26 cellular contexts compared by ENCODE assay signal in genomic region chr20:42442728-42443127, GRCh38.
DNase-seq lines count a peak whose midpoint lies in the region; ATAC-seq and TF ChIP-seq lines count a peak whose summit lies in the region.
"Had no signal": no experiment of that assay in that cellular context is flagged by ENCODE, and none has a peak within 500 bp of the region (broad histone marks: within the 10 kb centered on the region; RNA-seq: fewer than 3 reads in every experiment).

No MANE protein-coding gene starts in this region.

- ATAC-seq in Right ventricle myocardium superior (ENCODE audit: poor library complexity), result peak; percentile 77
- peak; percentile 81 for ATAC-seq in right cardiac atrium
- ATAC-seq: HepG2, K562, Panc1 had no signal

- peak; percentile 24 to 59 for DNase-seq in SJCRH30
- no peak for DNase-seq in Right ventricle myocardium superior
- DNase-seq in right cardiac atrium, result peak; percentile 31 to 57 (median 38)
- DNase-seq in vagina (ENCODE audit: extremely low spot score in 2 of 2), result no peak
- no peak for DNase-seq in NCI-H1092 (lab: John Stamatoyannopoulos, UW)
- DNase-seq in NOMO-1 treated with dmso at 0.1 percent for 144 hours (lab: John Stamatoyannopoulos, UW; ENCODE audit: unreplicated experiment), result no peak
- DNase-seq in esophagus muscularis mucosa (ENCODE audit: extremely low spot score), result no peak
- DNase-seq: BE2C; Caco-2; CD4-positive, alpha-beta T cell; DMS 273 treated with DMSO at 0.1 percent for 48 hours; DMS79 treated with DMSO at 0.1 percent for 48 hours; H7; HFFc6; MM.1S; NCI-H1092 treated with DMSO at 0.1 percent for 48 hours; NCI-H1436 treated with DMSO at 0.1 percent for 48 hours; NCI-H2029; NCI-H2227 treated with DMSO at 0.1 percent for 48 hours; NCI-H510A; NCI-H774; NK-92 treated with Interleukin-12 subunit alpha and Interleukin-12 subunit beta, amount 100 ng/mL, for 24 hours had no signal

- no peak overlapping the region for H3K4me3 ChIP-seq in SJCRH30
- H3K4me3 ChIP-seq in right cardiac atrium (ENCODE audit: low read length), result no peak overlapping the region
- H3K4me3 ChIP-seq in vagina, result no peak overlapping the region
- H3K4me3 ChIP-seq in esophagus muscularis mucosa, result no peak overlapping the region
- H3K4me3 ChIP-seq: K562 had no signal

- TF ChIP-seq POLR2A in vagina (IDR thresholded peaks at IDR 0.05), result no peak
- TF ChIP-seq POLR2A in esophagus muscularis mucosa (IDR thresholded peaks at IDR 0.05; ENCODE audit: low read depth), result no peak

- TF ChIP-seq CTCF in vagina (IDR thresholded peaks at IDR 0.05) (no peak), esophagus muscularis mucosa (IDR thresholded peaks at IDR 0.05) (no peak)

- H3K27me3 ChIP-seq in SJCRH30, result no peaks in the 10 kb centered on the region; the same call in 1 of the 2 replicates
- no peaks in the 10 kb centered on the region for H3K27me3 ChIP-seq in right cardiac atrium (ENCODE audit: control insufficient read depth, insufficient read depth)
- H3K27me3 ChIP-seq in vagina, result no peaks in the 10 kb centered on the region
- H3K27me3 ChIP-seq in esophagus muscularis mucosa, result no peaks in the 10 kb centered on the region
- H3K27me3 ChIP-seq: BE2C had no signal

- H3K4me1 ChIP-seq in SJCRH30, result peaks cover 14% of the 10 kb centered on the region
- H3K4me1 ChIP-seq in right cardiac atrium (ENCODE audit: control insufficient read depth, insufficient read depth, low read length), result no peaks in the 10 kb centered on the region
- peaks cover 14% of the 10 kb centered on the region for H3K4me1 ChIP-seq in vagina
- no peaks in the 10 kb centered on the region for H3K4me1 ChIP-seq in esophagus muscularis mucosa
- H3K4me1 ChIP-seq: BE2C, Caco-2 had no signal

- H3K9me3 ChIP-seq in SJCRH30 (replicated peaks) (no peaks in the 10 kb centered on the region; the same call in 1 of the 2 replicates), right cardiac atrium (ENCODE audit: control insufficient read depth, low read length) (no peaks in the 10 kb centered on the region), vagina (no peaks in the 10 kb centered on the region), esophagus muscularis mucosa (no peaks in the 10 kb centered on the region)
- H3K9me3 ChIP-seq: BE2C, Caco-2 had no signal

- peak overlapping the region; percentile 26 for H3K27ac ChIP-seq in SJCRH30
- H3K27ac ChIP-seq in right cardiac atrium (ENCODE audit: low read length), result no peak overlapping the region
- H3K27ac ChIP-seq in vagina, result peak overlapping the region; percentile 27
- no peak overlapping the region for H3K27ac ChIP-seq in esophagus muscularis mucosa (replicated peaks in 1 of 4)
- H3K27ac ChIP-seq: HL-60 had no signal

- H3K36me3 ChIP-seq in SJCRH30 (no peaks in the 10 kb centered on the region), vagina (no peaks in the 10 kb centered on the region), esophagus muscularis mucosa (no peaks in the 10 kb centered on the region)
- H3K36me3 ChIP-seq: BE2C had no signal

- WGBS in right cardiac atrium, result 61% methylated on average over 5 of the region's 5 CpGs
- 71% methylated on average over 5 of the region's 5 CpGs for WGBS in esophagus muscularis mucosa

- intact Hi-C loops in Right ventricle myocardium superior (cut with DNase I) (no loop called here), right cardiac atrium (cut with DNase I) (no loop called here), vagina (cut with DNase I) (no loop called here), esophagus muscularis mucosa (cut with DNase I) (no loop called here)

- no peak for TF ChIP-seq EP300 in esophagus muscularis mucosa (IDR thresholded peaks at IDR 0.05)

Comparison
In these comparisons a context has a peak if more than half of its experiments do, and no peak if none do; other contexts are left out.
1. DNase-seq: peak in SJCRH30 (2 of 2) and right cardiac atrium (3 of 3); none in Right ventricle myocardium superior (single experiment), vagina (0 of 2), NCI-H1092 (single experiment), NOMO-1 treated with dmso at 0.1 percent for 144 hours (single experiment) and esophagus muscularis mucosa (single experiment).
2. H3K27ac ChIP-seq: peak in SJCRH30 (single experiment) and vagina (single experiment); none in right cardiac atrium (single experiment) and esophagus muscularis mucosa (0 of 4).